ENCODE assay signal across 10 cellular contexts in genomic region chr4:109574443-109574850, GRCh38. TPM values are rescaled to one million over a fixed set of nuclear protein-coding genes. Genes with fewer than 3 reads are reported as not detected.
A peak's percentile ranks its signal among the peaks of the same experiment; 100 is the strongest.
DNase-seq lines count a peak whose midpoint lies in the region; ATAC-seq and TF ChIP-seq lines count a peak whose summit lies in the region.
"Had no signal": no experiment of that assay in that cellular context is flagged by ENCODE, and none has a peak within 500 bp of the region (broad histone marks: within the 10 kb centered on the region; RNA-seq: fewer than 3 reads in every experiment).

No MANE protein-coding gene starts in this region.

- no peaks in the 10 kb centered on the region for H3K4me1 ChIP-seq in vagina
- H3K4me1 ChIP-seq: psoas muscle had no signal

- no peak overlapping the region for H3K27ac ChIP-seq in vagina
- H3K27ac ChIP-seq: psoas muscle had no signal

- no peaks in the 10 kb centered on the region for H3K9me3 Mint-ChIP-seq in Calu3 (ENCODE audit: low read depth, unreplicated experiment)
- peaks cover 4% of the 10 kb centered on the region for H3K9me3 Mint-ChIP-seq in activated T-helper 17 cell treated with anti-CD3 and anti-CD28 coated beads, Interleukin-2, amount 50 U/mL, for 72 hours

- H3K27ac Mint-ChIP-seq in Calu3 (ENCODE audit: unreplicated experiment): peak overlapping the region; percentile 45
- H3K27ac Mint-ChIP-seq in activated T-helper 17 cell treated with anti-CD3 and anti-CD28 coated beads, Interleukin-2, amount 50 U/mL, for 72 hours: peak overlapping the region; percentile 28

- BruUV-seq in Calu3 (replicated peaks; lab: Mats Ljungman, UMichigan): no TSS peak

- H3K9me3 ChIP-seq in vagina: no peaks in the 10 kb centered on the region
- H3K9me3 ChIP-seq: psoas muscle had no signal

- no peak for TF ChIP-seq POLR2A in vagina (IDR thresholded peaks at IDR 0.05)

- H3K27me3 Mint-ChIP-seq in Calu3 (ENCODE audit: unreplicated experiment): no peaks in the 10 kb centered on the region
- H3K27me3 Mint-ChIP-seq in activated T-helper 17 cell treated with anti-CD3 and anti-CD28 coated beads, Interleukin-2, amount 50 U/mL, for 72 hours: no peaks in the 10 kb centered on the region

- DNase-seq in Calu3: peak; percentile 14
- peak; percentile 52 for DNase-seq in LHCN-M2 (ENCODE audit: low read depth)
- DNase-seq in iris pigment epithelial cell (ENCODE audit: low read depth): peak; percentile 31
- no peak for DNase-seq in vagina (ENCODE audit: extremely low spot score in 2 of 2)
- DNase-seq in COLO829 (ENCODE audit: low spot score): no peak
- DNase-seq: NCI-H2227 treated with DMSO at 0.1 percent for 48 hours, psoas muscle had no signal

- intact Hi-C loops in Calu3 (cut with micrococcal nuclease; ENCODE audit: unreplicated experiment): loop anchor here (5.0 to 10.0 kb wide), 2 partner anchors 152 to 230 kb away; partner anchors contain the start of gene CFI
- intact Hi-C loops in vagina (cut with DNase I): no loop called here

- TF ChIP-seq CTCF in Calu3 (IDR thresholded peaks at IDR 0.05; ENCODE audit: unreplicated experiment) (no peak), vagina (IDR thresholded peaks at IDR 0.05) (no peak)

- H3K4me1 Mint-ChIP-seq in Calu3 (ENCODE audit: low read depth, unreplicated experiment): peaks cover 17% of the 10 kb centered on the region
- peaks cover 50% of the 10 kb centered on the region for H3K4me1 Mint-ChIP-seq in activated T-helper 17 cell treated with anti-CD3 and anti-CD28 coated beads, Interleukin-2, amount 50 U/mL, for 72 hours

- peak; percentile 53 for ATAC-seq in activated T-helper 17 cell treated with anti-CD3 and anti-CD28 coated beads, Interleukin-2, amount 50 U/mL, for 72 hours (replicated peaks)
- ATAC-seq in HG02870 (IDR thresholded peaks at IDR 0.05; ENCODE audit: unreplicated experiment) (no peak), HG02588 (IDR thresholded peaks at IDR 0.05; ENCODE audit: unreplicated experiment) (no peak)
- ATAC-seq: psoas muscle had no signal

- H3K4me3 ChIP-seq in vagina: no peak overlapping the region
- H3K4me3 ChIP-seq: psoas muscle had no signal

- H3K36me3 ChIP-seq in vagina: no peaks in the 10 kb centered on the region

- no peaks in the 10 kb centered on the region for H3K27me3 ChIP-seq in vagina

- CTCF ChIA-PET in Calu3 (lab: Charles Lee): interaction anchor here (0.5 to 1.6 kb wide), 3 partner anchors 11 to 147 kb away, joined by 3 to 6 read pairs (median 5); no protein-coding TSS in a partner anchor

- H3K4me3 Mint-ChIP-seq in Calu3 (ENCODE audit: low read depth, unreplicated experiment): no peak overlapping the region
- peak overlapping the region; percentile 64 for H3K4me3 Mint-ChIP-seq in activated T-helper 17 cell treated with anti-CD3 and anti-CD28 coated beads, Interleukin-2, amount 50 U/mL, for 72 hours

- no peaks in the 10 kb centered on the region for H3K36me3 Mint-ChIP-seq in Calu3 (ENCODE audit: insufficient read depth, unreplicated experiment)
- H3K36me3 Mint-ChIP-seq in activated T-helper 17 cell treated with anti-CD3 and anti-CD28 coated beads, Interleukin-2, amount 50 U/mL, for 72 hours (ENCODE audit: low read depth): peaks cover 13% of the 10 kb centered on the region

RNA-seq across cellular contexts. Expression of gene MCUB, which starts 14.4 kb away (rescaled TPM):
- total RNA-seq in Calu3 (2022) (11.8 and 14.7 TPM in 2 replicates), LHCN-M2 (2014; rRNA removed) (96.6 and 104 TPM in 2 replicates), vagina (28.5 TPM)
- polyA plus RNA-seq in LHCN-M2 (2012): 23.1 TPM
- total RNA-seq in activated T-helper 17 cell treated with anti-CD3 and anti-CD28 coated beads, Interleukin-2, amount 50 U/mL, for 72 hours: 10 to 100 TPM; 57.3 to 62.4 TPM

Comparison
In these comparisons a context has a peak if more than half of its experiments do, and no peak if none do; other contexts are left out.
1. DNase-seq: peak in Calu3 (single experiment), LHCN-M2 (single experiment) and iris pigment epithelial cell (single experiment); none in vagina (0 of 2) and COLO829 (single experiment).